ENCODE assay signal across 10 cellular contexts in the genomic region with DNA sequence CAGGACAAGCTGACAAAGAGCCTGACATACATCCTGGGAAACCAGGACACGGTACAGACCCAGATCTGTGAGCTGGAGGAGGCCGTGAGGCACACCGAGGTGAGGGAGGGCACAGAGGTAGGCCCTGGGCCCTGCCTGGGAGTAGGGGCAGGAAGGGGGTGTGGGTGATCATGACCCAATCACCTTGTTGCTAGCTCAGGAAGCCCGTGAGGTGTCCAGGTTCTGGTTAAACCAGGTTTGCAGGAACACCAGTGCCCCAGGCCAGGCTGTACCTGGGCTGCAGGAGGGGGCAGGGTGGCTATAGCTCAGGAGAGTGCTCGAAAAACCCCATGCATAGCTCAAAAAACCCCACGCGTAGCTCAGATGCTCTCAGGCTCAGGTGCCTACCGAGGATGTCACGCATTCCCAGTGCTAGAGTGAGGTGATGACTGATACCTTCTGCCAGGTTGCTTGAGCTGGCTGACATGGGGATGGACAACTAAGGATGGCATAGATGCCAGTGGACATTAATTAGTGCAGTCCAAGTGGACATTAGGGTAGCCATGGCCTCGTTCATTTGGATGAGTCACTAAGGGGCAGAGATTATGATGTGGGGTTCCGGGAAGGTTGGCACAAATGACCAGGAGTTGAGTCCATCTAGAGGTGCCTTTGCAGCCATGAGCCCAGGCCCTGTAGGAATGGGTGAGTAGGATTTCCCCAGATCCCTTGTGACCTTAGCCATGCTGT. TPM values are rescaled to one million over a fixed set of nuclear protein-coding genes. Genes with fewer than 3 reads are reported as not detected.
A peak's percentile ranks its signal among the peaks of the same experiment; 100 is the strongest.
DNase-seq lines count a peak whose midpoint lies in the region; ATAC-seq, FAIRE-seq and TF ChIP-seq lines count a peak whose summit lies in the region.
"Had no signal": no experiment of that assay in that cellular context is flagged by ENCODE, and none has a peak within 500 bp of the region (broad histone marks: within the 10 kb centered on the region; RNA-seq: fewer than 3 reads in every experiment).

No MANE protein-coding gene starts in this region.

- H3K27ac ChIP-seq in pancreas, result no peak overlapping the region
- H3K27ac ChIP-seq in CD8-positive, alpha-beta memory T cell (ENCODE audit: low read depth, low read length), result no peak overlapping the region

- DNase-seq in ELF-1 (ENCODE audit: low read depth, low spot score), result peak; percentile 71
- peak; percentile 91 for DNase-seq in LNCaP clone FGC (ENCODE audit: low read depth)
- DNase-seq in pancreas, result peak in 5 of 6 donors; percentile 17 to 47 (median 38)
- no peak for DNase-seq in CD8-positive, alpha-beta memory T cell
- no peak for DNase-seq in amniotic stem cell (lab: John Stamatoyannopoulos, UW)
- no peak for DNase-seq in NCI-H1417 (lab: John Stamatoyannopoulos, UW)

- TF ChIP-seq CTCF in LNCaP clone FGC (IDR thresholded peaks at IDR 0.05; ENCODE audit: control insufficient read depth, extremely low read depth, insufficient read depth) (no peak), pancreas (IDR thresholded peaks at IDR 0.05) (no peak)

- peak overlapping the region in 3 of 8 donors; percentile 23 to 71 (median 43) for H3K27ac Mint-ChIP-seq in CD8-positive, alpha-beta memory T cell
- H3K27ac Mint-ChIP-seq: GM23338 had no signal

- H3K36me3 Mint-ChIP-seq in CD8-positive, alpha-beta memory T cell, result peaks cover 0 to 45% (median 2%) of the 10 kb centered on the region in 3 donors

- H3K27me3 ChIP-seq in endocrine pancreas (ENCODE audit: control insufficient read depth, insufficient read depth, low read length) (no peaks in the 10 kb centered on the region), pancreas (no peaks in the 10 kb centered on the region)
- no peaks in the 10 kb centered on the region for H3K27me3 ChIP-seq in CD8-positive, alpha-beta memory T cell (ENCODE audit: insufficient read depth, low read length, poor library complexity, severe bottlenecking)

- H3K4me1 ChIP-seq in endocrine pancreas (ENCODE audit: control insufficient read depth, insufficient read depth, low read length) (no peaks in the 10 kb centered on the region), pancreas (peaks cover 0 to 12% (median 10%) of the 10 kb centered on the region in 3 donors)
- H3K4me1 ChIP-seq in CD8-positive, alpha-beta memory T cell (ENCODE audit: insufficient read depth, low read length), result peaks cover 33% of the 10 kb centered on the region

- ATAC-seq in pancreas, result no peak

- WGBS in pancreas, 2 donors, result 60 to 67% methylated on average over 11 of the region's 11 CpGs

- H3K9me3 Mint-ChIP-seq in CD8-positive, alpha-beta memory T cell, result no peaks in the 10 kb centered on the region

- no peak for FAIRE-seq in pancreas (lab: Jason Lieb, UNC)
- FAIRE-seq: colon had no signal

- peak overlapping the region; percentile 31 for H3K9ac ChIP-seq in endocrine pancreas (ENCODE audit: control insufficient read depth, insufficient read depth, low read length)

- H3K4me3 ChIP-seq in LNCaP clone FGC (ENCODE audit: low read depth, low read length) (peak overlapping the region; percentile 33), endocrine pancreas (ENCODE audit: control insufficient read depth, insufficient read depth, low read length) (no peak overlapping the region), pancreas (no peak overlapping the region)
- no peak overlapping the region for H3K4me3 ChIP-seq in CD8-positive, alpha-beta memory T cell (ENCODE audit: low read length)
- H3K4me3 ChIP-seq: GM23338 had no signal

- H3K27me3 Mint-ChIP-seq in CD8-positive, alpha-beta memory T cell, result peaks cover 0 to 2% of the 10 kb centered on the region in 2 donors

- POLR2A ChIA-PET in CD8-positive, alpha-beta memory T cell (lab: Charles Lee), result interaction anchor here (1.2 kb wide), 1 partner anchor 16 kb away, joined by 3 read pairs; no protein-coding TSS in a partner anchor

- peaks cover 4% of the 10 kb centered on the region for H3K36me3 ChIP-seq in endocrine pancreas (ENCODE audit: control insufficient read depth, insufficient read depth, low read length)
- no peaks in the 10 kb centered on the region for H3K36me3 ChIP-seq in pancreas
- H3K36me3 ChIP-seq in CD8-positive, alpha-beta memory T cell (ENCODE audit: insufficient read depth, low read length), result peaks cover 14% of the 10 kb centered on the region

- H3K4me3 Mint-ChIP-seq in CD8-positive, alpha-beta memory T cell, result no peak overlapping the region

- peaks cover 21 to 45% (median 31%) of the 10 kb centered on the region in 3 donors for H3K4me1 Mint-ChIP-seq in CD8-positive, alpha-beta memory T cell

- no peaks in the 10 kb centered on the region for H3K9me3 ChIP-seq in endocrine pancreas (ENCODE audit: control insufficient read depth, low read length)
- H3K9me3 ChIP-seq in pancreas, result no peaks in the 10 kb centered on the region
- H3K9me3 ChIP-seq in CD8-positive, alpha-beta memory T cell (ENCODE audit: low read length), result no peaks in the 10 kb centered on the region
- H3K9me3 ChIP-seq: Caco-2 had no signal

- intact Hi-C loops in pancreas (cut with DNase I), result no loop called here

- CTCF ChIA-PET in CD8-positive, alpha-beta memory T cell (lab: Charles Lee), result interaction anchor here (0.7 to 7.1 kb wide), 11 partner anchors 10 to 116 kb away, joined by 3 to 84 read pairs (median 4); a partner anchor contains a TSS

RNA-seq across cellular contexts. Expression of a gene that starts 3.7 kb away (rescaled TPM):
- under 1 TPM; 0.19 to 0.59 (median 0.33) TPM for total RNA-seq in pancreas
- 1 to 10 TPM; 1.2 to 4.1 TPM for polyA plus RNA-seq in pancreas
- total RNA-seq in CD8-positive, alpha-beta memory T cell, result 1 to 10 TPM; 6.4 to 7.3 TPM
- polyA plus RNA-seq in CD8-positive, alpha-beta memory T cell, result 0.99 TPM

RNA-seq across cellular contexts. Expression of a gene that starts 4.3 kb away (rescaled TPM):
- total RNA-seq in pancreas, result 100 to 1,000 TPM in 4 of 6 donors, 10 to 100 TPM in 2; 91.8 to 119 (median 102) TPM
- 100 to 1,000 TPM; 182 to 238 TPM for polyA plus RNA-seq in pancreas
- total RNA-seq in CD8-positive, alpha-beta memory T cell, result 100 to 1,000 TPM; 181 to 207 TPM
- 576 TPM for polyA plus RNA-seq in CD8-positive, alpha-beta memory T cell

RNA-seq across cellular contexts. Expression of a gene that starts 30.3 kb away (rescaled TPM):
- 10 to 100 TPM in 5 of 6 donors, 1 to 10 TPM in 1; 9.9 to 31.1 (median 14.6) TPM for total RNA-seq in pancreas
- 10 to 100 TPM; 69.1 to 78.6 TPM for polyA plus RNA-seq in pancreas
- total RNA-seq in CD8-positive, alpha-beta memory T cell, result 1 to 10 TPM; 7.8 to 7.9 TPM
- 2.9 TPM for polyA plus RNA-seq in CD8-positive, alpha-beta memory T cell

RNA-seq across cellular contexts. Expression of a gene that starts 31.1 kb away (rescaled TPM):
- total RNA-seq in pancreas, result 10 to 100 TPM; 10.7 to 18.4 (median 15.7) TPM
- polyA plus RNA-seq in pancreas, result 10 to 100 TPM; 34.3 to 36.8 TPM
- total RNA-seq in CD8-positive, alpha-beta memory T cell, result 10 to 100 TPM; 67.6 to 73.2 TPM
- 43.7 TPM for polyA plus RNA-seq in CD8-positive, alpha-beta memory T cell

RNA-seq across cellular contexts. Expression of a gene that starts 37.0 kb away (rescaled TPM):
- 10 to 100 TPM; 39.4 to 46.5 (median 42.3) TPM for total RNA-seq in pancreas
- 100 to 1,000 TPM; 211 to 227 TPM for polyA plus RNA-seq in pancreas
- total RNA-seq in CD8-positive, alpha-beta memory T cell, result 10 to 100 TPM; 38.9 to 40.9 TPM
- 120 TPM for polyA plus RNA-seq in CD8-positive, alpha-beta memory T cell

Comparison
In these comparisons a context has a peak if more than half of its experiments do, and no peak if none do; other contexts are left out.
1. DNase-seq: peak in ELF-1 (single experiment), LNCaP clone FGC (single experiment) and pancreas (5 of 6); none in CD8-positive, alpha-beta memory T cell (0 of 5), amniotic stem cell (single experiment) and NCI-H1417 (0 of 3).
2. RNA of a gene that starts 3.7 kb away (total RNA-seq): 6.4 to 7.3 TPM in CD8-positive, alpha-beta memory T cell; 0.19 to 0.59 TPM in pancreas; every median in the first group is over 4 times any median in the second.